Comparison of ENCODE assay signal across 1 cellular context in genomic region chr5:173395257-173395932, GRCh38.
TF ChIP-seq lines count a peak whose summit lies in the region.

No MANE protein-coding gene starts in this region.

TF ChIP-seq in K562, 482 proteins besides CTCF, POLR2A, EP300 and RAD21 (continued from another document):
- TF ChIP-seq ZBTB12 (CRISPR knock-in tag; IDR thresholded peaks at IDR 0.05) (no peak), ESRRB (CRISPR knock-in tag; IDR thresholded peaks at IDR 0.05; ENCODE audit: borderline replicate concordance) (no peak), ZFPM2 (CRISPR knock-in tag; IDR thresholded peaks at IDR 0.05) (no peak), OTX1 (CRISPR knock-in tag; IDR thresholded peaks at IDR 0.05) (no peak)
